Comparison of ENCODE assay signal across 8 cellular contexts in the genomic region with DNA sequence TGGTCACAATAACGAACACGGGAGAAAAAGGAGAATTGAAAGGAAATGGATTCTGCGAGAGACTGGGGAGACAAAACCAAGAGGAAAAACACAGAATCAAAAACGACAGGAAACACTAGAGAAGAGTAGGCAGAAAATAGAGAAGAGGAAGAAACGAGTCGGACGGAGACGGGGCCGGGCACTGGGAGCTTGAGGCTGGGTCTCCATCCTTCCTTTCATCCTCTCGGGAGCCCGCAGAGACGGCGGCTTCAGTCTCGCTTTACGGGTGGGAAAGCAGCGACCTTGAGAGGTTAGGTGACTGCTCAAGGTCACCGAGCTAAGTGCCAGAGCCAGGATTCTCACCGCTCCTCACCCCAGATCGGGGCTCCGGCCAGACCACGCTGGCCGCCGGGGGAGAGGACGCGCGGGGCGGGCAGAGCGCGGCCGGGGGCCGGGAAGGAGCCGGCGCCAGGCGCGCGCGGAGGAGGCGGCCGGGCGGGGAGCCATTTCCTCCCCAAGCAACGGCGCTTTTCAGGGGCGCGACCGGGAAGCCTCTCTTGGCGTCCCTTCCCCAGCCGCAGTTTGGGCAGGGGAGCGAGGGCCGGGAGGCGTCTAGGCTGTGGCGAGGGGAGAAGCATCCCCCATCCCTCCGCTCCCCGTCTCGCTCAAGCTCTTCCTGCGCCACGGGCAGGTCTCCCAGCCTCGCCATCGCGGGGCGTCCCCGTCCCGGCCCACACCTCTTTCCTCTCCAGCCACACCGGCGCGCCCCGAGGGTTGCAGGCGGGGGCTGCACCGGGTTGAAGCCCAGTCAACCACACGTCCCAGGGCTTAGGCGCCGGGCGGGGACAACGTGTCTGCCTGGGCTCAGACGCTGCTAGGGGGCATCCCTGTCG. TPM values are rescaled to one million over a fixed set of nuclear protein-coding genes. Genes with fewer than 3 reads are reported as not detected.
DNase-seq lines count a peak whose midpoint lies in the region; ATAC-seq and TF ChIP-seq lines count a peak whose summit lies in the region.

No MANE protein-coding gene starts in this region.

- H3K4me3 ChIP-seq in CD8-positive, alpha-beta memory T cell (ENCODE audit: low read length) = peak overlapping the region; percentile 52
- peak overlapping the region; percentile 46 for H3K4me3 ChIP-seq in SU-DHL-6 (ENCODE audit: insufficient read depth, low read length, poor library complexity, severe bottlenecking)
- H3K4me3 ChIP-seq in brain microvascular endothelial cell (ENCODE audit: low read depth, low read length) = peak overlapping the region; percentile 63
- H3K4me3 ChIP-seq in skeletal muscle tissue (ENCODE audit: low read length in 3 of 3) = peak overlapping the region; percentile 66 to 79 (median 78)

- CTCF ChIA-PET in CD8-positive, alpha-beta memory T cell (lab: Charles Lee) = no interaction called here

- no peaks in the 10 kb centered on the region for H4K20me1 ChIP-seq in SU-DHL-6 (ENCODE audit: low read depth, low read length)

- H3K27ac Mint-ChIP-seq in CD8-positive, alpha-beta memory T cell = peak overlapping the region in 2 of 8 donors; percentile 61 to 69

- peaks cover 14% of the 10 kb centered on the region for H3K4me1 ChIP-seq in CD8-positive, alpha-beta memory T cell (ENCODE audit: insufficient read depth, low read length)
- H3K4me1 ChIP-seq in skeletal muscle tissue (ENCODE audit: control insufficient read depth in 3 of 3, insufficient read depth in 3 of 3, low read length in 3 of 3) = peaks cover 6 to 8% (median 7%) of the 10 kb centered on the region in 3 donors

- H2AFZ ChIP-seq in SU-DHL-6 (ENCODE audit: low read depth, low read length, severe bottlenecking) = peak overlapping the region; percentile 76

- POLR2A ChIA-PET in CD8-positive, alpha-beta memory T cell (lab: Charles Lee) = no interaction called here

- no peak overlapping the region for H3K27ac ChIP-seq in CD8-positive, alpha-beta memory T cell (ENCODE audit: low read depth, low read length)
- H3K27ac ChIP-seq in SU-DHL-6 (ENCODE audit: low read depth, low read length) = no peak overlapping the region
- no peak overlapping the region for H3K27ac ChIP-seq in brain microvascular endothelial cell
- peak overlapping the region; percentile 23 for H3K27ac ChIP-seq in skeletal muscle tissue (ENCODE audit: low read depth, low read length)

- peak overlapping the region; percentile 36 for H3K9ac ChIP-seq in SU-DHL-6 (ENCODE audit: low read length)
- peak overlapping the region; percentile 55 to 65 (median 63) for H3K9ac ChIP-seq in skeletal muscle tissue (ENCODE audit: low read depth in 1 of 3, low read length in 3 of 3)

- in situ Hi-C loops in brain microvascular endothelial cell (cut with HindIII; ENCODE audit: low pct_ligation_motif_present, low sequenced_read_pairs) = no loop called here

- peaks cover 12 to 13% (median 13%) of the 10 kb centered on the region in 3 donors for H3K4me1 Mint-ChIP-seq in CD8-positive, alpha-beta memory T cell

- peak overlapping the region; percentile 33 to 91 (median 83) for H3K4me3 Mint-ChIP-seq in CD8-positive, alpha-beta memory T cell

- peaks cover 36 to 74% of the 10 kb centered on the region in 2 donors for H3K27me3 Mint-ChIP-seq in CD8-positive, alpha-beta memory T cell

- DNase-seq in CD8-positive, alpha-beta memory T cell = peak in 2 of 5 donors; percentile 9 to 23
- peak; percentile 2 for DNase-seq in brain microvascular endothelial cell
- peak; percentile 63 for DNase-seq in iPS-NIHi11 (ENCODE audit: low spot score)

- TF ChIP-seq CTCF in SU-DHL-6 (IDR thresholded peaks at IDR 0.05; ENCODE audit: insufficient read depth, low read length, poor library complexity, severe bottlenecking) (peak; percentile 18), brain microvascular endothelial cell (IDR thresholded peaks at IDR 0.05; ENCODE audit: low read depth, low read length, missing control alignments) (peak; percentile 26)

- peak; percentile 73 for ATAC-seq in GM19372 (IDR thresholded peaks at IDR 0.05; ENCODE audit: low read depth, unreplicated experiment)
- ATAC-seq in HG03457 (IDR thresholded peaks at IDR 0.05; ENCODE audit: unreplicated experiment) = peak; percentile 68
- no peak for ATAC-seq in HG03469 (IDR thresholded peaks at IDR 0.05; ENCODE audit: unreplicated experiment)

- H3K79me2 ChIP-seq in SU-DHL-6 (ENCODE audit: insufficient read depth, low read length) = no peaks in the 10 kb centered on the region

- peak overlapping the region; percentile 55 for H3K4me2 ChIP-seq in SU-DHL-6 (ENCODE audit: low read depth, low read length, poor library complexity, severe bottlenecking)

- no peaks in the 10 kb centered on the region for H3K9me3 Mint-ChIP-seq in CD8-positive, alpha-beta memory T cell

- no peaks in the 10 kb centered on the region for H3K36me3 ChIP-seq in CD8-positive, alpha-beta memory T cell (ENCODE audit: insufficient read depth, low read length)
- no peaks in the 10 kb centered on the region for H3K36me3 ChIP-seq in SU-DHL-6 (ENCODE audit: low read length)
- H3K36me3 ChIP-seq in brain microvascular endothelial cell (replicated peaks) = no peaks in the 10 kb centered on the region
- H3K36me3 ChIP-seq in skeletal muscle tissue (ENCODE audit: control insufficient read depth in 3 of 3, insufficient read depth in 3 of 3, low read length in 3 of 3) = no peaks in the 10 kb centered on the region

- no peaks in the 10 kb centered on the region for H3F3A ChIP-seq in SU-DHL-6 (ENCODE audit: insufficient read depth)

- no peaks in the 10 kb centered on the region for H3K9me3 ChIP-seq in CD8-positive, alpha-beta memory T cell (ENCODE audit: low read length)
- H3K9me3 ChIP-seq in SU-DHL-6 (ENCODE audit: insufficient read depth, low read length) = no peaks in the 10 kb centered on the region
- no peaks in the 10 kb centered on the region for H3K9me3 ChIP-seq in skeletal muscle tissue (ENCODE audit: control insufficient read depth in 3 of 3, low read length in 3 of 3)

- H3K9me2 ChIP-seq in SU-DHL-6 (replicated peaks; ENCODE audit: insufficient read depth, low read length) = no peaks in the 10 kb centered on the region

- peaks cover 23% of the 10 kb centered on the region for H3K27me3 ChIP-seq in CD8-positive, alpha-beta memory T cell (ENCODE audit: insufficient read depth, low read length, poor library complexity, severe bottlenecking)
- H3K27me3 ChIP-seq in SU-DHL-6 (ENCODE audit: low read length) (no peaks in the 10 kb centered on the region), brain microvascular endothelial cell (replicated peaks) (peaks cover 21% of the 10 kb centered on the region), skeletal muscle tissue (ENCODE audit: control insufficient read depth in 3 of 3, insufficient read depth in 3 of 3, low read length in 3 of 3) (peaks cover 10 to 19% (median 13%) of the 10 kb centered on the region in 3 donors)

- H3K36me3 Mint-ChIP-seq in CD8-positive, alpha-beta memory T cell = no peaks in the 10 kb centered on the region

RNA-seq across cellular contexts. Expression of a gene that starts 24.0 kb away (rescaled TPM):
- 10 to 100 TPM; 23.7 to 24.8 TPM for total RNA-seq in CD8-positive, alpha-beta memory T cell
- polyA plus RNA-seq in CD8-positive, alpha-beta memory T cell = 20.8 TPM
- total RNA-seq in skeletal muscle tissue = 23.0 TPM
